12 cellular contexts compared by ENCODE assay signal in genomic region chr14:100567009-100567876, GRCh38. TPM values are rescaled to one million over a fixed set of nuclear protein-coding genes. Genes with fewer than 3 reads are reported as not detected.
DNase-seq lines count a peak whose midpoint lies in the region; ATAC-seq, FAIRE-seq and TF ChIP-seq lines count a peak whose summit lies in the region.
"Had no signal": no experiment of that assay in that cellular context is flagged by ENCODE, and none has a peak within 500 bp of the region (broad histone marks: within the 10 kb centered on the region; RNA-seq: fewer than 3 reads in every experiment).

No MANE protein-coding gene starts in this region.

- intact Hi-C loops in dendritic cell treated with granulocyte-macrophage colony-stimulating factor and Interleukin-4, amounts not matched to agents 40 ng/mL and 50 ng/mL, for 4 days (cut with micrococcal nuclease), result no loop called here

- CTCF ChIA-PET in A549 (lab: Yijun Ruan, JAX), result no interaction called here

- no peak for TF ChIP-seq POLR2A in A549 (IDR thresholded peaks at IDR 0.05; ENCODE audit: low read length)

- no peaks in the 10 kb centered on the region for H3K36me3 Mint-ChIP-seq in dendritic cell treated with granulocyte-macrophage colony-stimulating factor and Interleukin-4, amounts not matched to agents 40 ng/mL and 50 ng/mL, for 4 days (ENCODE audit: low read depth)
- no peaks in the 10 kb centered on the region for H3K36me3 Mint-ChIP-seq in nephron (ENCODE audit: low read depth)

- TF ChIP-seq CTCF in A549 (IDR thresholded peaks at IDR 0.05), result no peak
- TF ChIP-seq CTCF in nephron (IDR thresholded peaks at IDR 0.05; ENCODE audit: unreplicated experiment in 3 of 3), result no peak

- H3K4me2 ChIP-seq in A549, result peak overlapping the region; percentile 98

- no peak for DNase-seq in A549 (ENCODE audit: low read depth in 1 of 2, low spot score in 1 of 2)
- DNase-seq in NCI-H526 (lab: John Stamatoyannopoulos, UW), result no peak
- DNase-seq in NOMO-1 treated with dmso at 0.1 percent for 144 hours (lab: John Stamatoyannopoulos, UW; ENCODE audit: unreplicated experiment), result no peak
- DNase-seq: central memory CD4-positive, alpha-beta T cell; EL had no signal

- no peak overlapping the region for H3K9ac ChIP-seq in HUES48 (ENCODE audit: low read depth, low read length)

- H3K4me3 ChIP-seq in A549, result peak overlapping the region; percentile 56
- H3K4me3 ChIP-seq in HUES48 (ENCODE audit: low read depth, low read length), result peak overlapping the region; percentile 67
- H3K4me3 ChIP-seq: lung had no signal

- H3K9me3 Mint-ChIP-seq in dendritic cell treated with granulocyte-macrophage colony-stimulating factor and Interleukin-4, amounts not matched to agents 40 ng/mL and 50 ng/mL, for 4 days, result no peaks in the 10 kb centered on the region
- H3K9me3 Mint-ChIP-seq in nephron, result no peaks in the 10 kb centered on the region

- H3K27me3 Mint-ChIP-seq in dendritic cell treated with granulocyte-macrophage colony-stimulating factor and Interleukin-4, amounts not matched to agents 40 ng/mL and 50 ng/mL, for 4 days, result peaks cover 88% of the 10 kb centered on the region
- H3K27me3 Mint-ChIP-seq in nephron (ENCODE audit: low read depth), result peaks cover 77% of the 10 kb centered on the region

- POLR2A ChIA-PET in A549 (lab: Yijun Ruan, JAX), result no interaction called here

- H3K4me1 Mint-ChIP-seq in dendritic cell treated with granulocyte-macrophage colony-stimulating factor and Interleukin-4, amounts not matched to agents 40 ng/mL and 50 ng/mL, for 4 days (ENCODE audit: low read depth), result peaks cover 13% of the 10 kb centered on the region
- H3K4me1 Mint-ChIP-seq in nephron, result peaks cover 12% of the 10 kb centered on the region

- TF ChIP-seq RAD21 in A549 (conservative IDR thresholded peaks at IDR 0.05 in 1 of 2, IDR thresholded peaks at IDR 0.05 in 1 of 2), result no peak

- H3K27me3 ChIP-seq in HUES48 (ENCODE audit: control insufficient read depth, insufficient read depth, low read length), result peaks cover 72% of the 10 kb centered on the region

- peak overlapping the region; percentile 41 to 83; a peak in 4 of 6 replicates for H3K27ac ChIP-seq in A549
- H3K27ac ChIP-seq in HUES48 (ENCODE audit: low read depth, low read length), result no peak overlapping the region

- no peak for TF ChIP-seq EP300 in A549 (IDR thresholded peaks at IDR 0.05)

- H3K9me3 ChIP-seq in A549 (no peaks in the 10 kb centered on the region), HUES48 (ENCODE audit: control insufficient read depth, insufficient read depth, low read length) (no peaks in the 10 kb centered on the region)

- H3K4me1 ChIP-seq in A549, result peaks cover 7% of the 10 kb centered on the region; the same call in 1 of the 3 replicates
- H3K4me1 ChIP-seq in HUES48 (ENCODE audit: control insufficient read depth, insufficient read depth, low read length), result peaks cover 6% of the 10 kb centered on the region

- H3K36me3 ChIP-seq in HUES48 (ENCODE audit: control insufficient read depth, insufficient read depth, low read length), result no peaks in the 10 kb centered on the region

- no peak for FAIRE-seq in A549 (lab: Jason Lieb, UNC)
- FAIRE-seq: TTC549 had no signal

- WGBS in A549 (ENCODE audit: missing lambda C conversion rate), result 44% methylated on average over 16 of the region's 70 CpGs

- H3K4me3 Mint-ChIP-seq in dendritic cell treated with granulocyte-macrophage colony-stimulating factor and Interleukin-4, amounts not matched to agents 40 ng/mL and 50 ng/mL, for 4 days, result peak overlapping the region; percentile 43
- peak overlapping the region; percentile 62 to 67 (median 65) for H3K4me3 Mint-ChIP-seq in nephron

- ATAC-seq in A549 (peak; percentile 4 to 10; a peak in 2 of 6 replicates), HG02571 (IDR thresholded peaks at IDR 0.05; ENCODE audit: unreplicated experiment) (no peak), GM19397 (IDR thresholded peaks at IDR 0.05; ENCODE audit: unreplicated experiment) (no peak)

- no peak overlapping the region for H3K27ac Mint-ChIP-seq in dendritic cell treated with granulocyte-macrophage colony-stimulating factor and Interleukin-4, amounts not matched to agents 40 ng/mL and 50 ng/mL, for 4 days
- no peak overlapping the region for H3K27ac Mint-ChIP-seq in nephron

TF ChIP-seq in A549, 52 proteins besides CTCF, POLR2A, EP300 and RAD21:
- TF ChIP-seq HOXB5 (CRISPR knock-in tag; IDR thresholded peaks at IDR 0.05) (no peak), ELK1 (IDR thresholded peaks at IDR 0.05; ENCODE audit: low read depth, low read length) (no peak), POLR2AphosphoS2 (conservative IDR thresholded peaks at IDR 0.05; ENCODE audit: low read length) (no peak), KDM5A (IDR thresholded peaks at IDR 0.05) (no peak), KDM1A (IDR thresholded peaks at IDR 0.05; ENCODE audit: low read depth) (no peak), BHLHE40 (IDR thresholded peaks at IDR 0.05; ENCODE audit: low read depth, low read length) (no peak), EHF (CRISPR knock-in tag; IDR thresholded peaks at IDR 0.05) (no peak), ESRRA (IDR thresholded peaks at IDR 0.05; ENCODE audit: borderline replicate concordance, low read length) (no peak), NR3C1 (IDR thresholded peaks at IDR 0.05) (no peak), CEBPB (IDR thresholded peaks at IDR 0.05) (no peak), MYC (IDR thresholded peaks at IDR 0.05; ENCODE audit: borderline replicate concordance, low read length) (no peak), NPAS2 (CRISPR knock-in tag; IDR thresholded peaks at IDR 0.05; ENCODE audit: borderline replicate concordance) (no peak), MAX (IDR thresholded peaks at IDR 0.05) (no peak), HOXB13 (CRISPR knock-in tag; IDR thresholded peaks at IDR 0.05; ENCODE audit: low read depth) (no peak)
TF ChIP-seq in A549: peak in this region for 0.

RNA-seq across cellular contexts. Expression of gene BEGAIN, which starts 20.0 kb away (rescaled TPM):
- polyA plus RNA-seq in A549 (2011; rRNA removed) (1.4 and 1.5 TPM in 2 replicates), A549 (2017; fragmentation: RNase III; extraction: RNeasy Plus Mini Kit Qiagen cat#74134 plus additional on column Dnase treatment) (1.9 to 3.7 TPM (median 2.3 TPM) in 3 replicates)
- polyA plus RNA-seq in A549 (2012; cell fraction: cytosol; rRNA removed), result 1.3 and 1.8 TPM in 2 replicates
- polyA plus RNA-seq in A549 (2012; cell fraction: nucleus; rRNA removed), result 4.1 and 5.1 TPM in 2 replicates
- polyA minus RNA-seq in A549 (2011; rRNA and poly(A)+ RNA removed), result 0.54 and 1.1 TPM in 2 replicates

Comparison
In these comparisons a context has a peak if more than half of its experiments do, and no peak if none do; other contexts are left out.
1. ATAC-seq: peak in A549 (2 of 2); none in HG02571 (single experiment) and GM19397 (single experiment).